ENCODE assay signal across 8 cellular contexts in the genomic region with DNA sequence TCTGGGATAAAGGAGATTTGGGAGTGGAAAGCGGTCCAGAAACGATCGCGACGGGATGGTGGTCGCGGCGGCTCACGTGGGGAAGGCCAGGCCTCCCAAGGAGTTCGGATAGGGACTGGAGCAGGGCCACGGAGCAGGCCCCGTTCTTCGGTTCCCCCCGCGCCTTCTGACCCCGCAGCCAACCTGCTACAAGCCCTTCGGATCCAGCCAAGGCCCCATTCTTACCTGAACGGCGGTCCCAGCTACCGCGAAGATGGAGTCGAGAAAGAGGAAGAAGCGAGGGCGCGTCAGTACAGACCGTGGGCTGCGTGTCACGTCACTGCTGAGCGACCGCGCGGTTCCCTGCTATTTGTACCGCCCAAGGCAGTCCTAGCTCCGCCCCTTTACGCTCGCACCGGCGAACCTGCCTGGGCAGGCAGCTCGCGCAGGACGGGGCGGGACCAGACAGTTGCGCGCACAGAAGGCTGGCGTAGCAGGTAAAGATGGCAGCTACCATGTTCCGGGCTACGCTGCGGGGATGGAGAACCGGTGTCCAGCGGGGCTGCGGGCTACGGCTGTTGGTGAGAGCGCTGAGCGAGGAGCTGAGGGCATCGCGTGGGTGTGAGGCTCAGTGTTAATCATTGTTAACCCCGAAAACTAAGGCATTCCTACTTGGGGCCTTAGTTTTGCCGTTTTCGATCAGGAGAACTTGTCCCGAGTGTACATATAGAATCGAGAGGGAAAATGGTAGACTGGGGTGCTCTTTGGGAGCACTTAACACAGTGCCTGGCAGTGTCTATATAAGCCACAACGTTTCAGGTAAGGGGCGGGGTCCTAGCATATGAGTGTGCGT. TPM values are rescaled to one million over a fixed set of nuclear protein-coding genes. Genes with fewer than 3 reads are reported as not detected.
A peak's percentile ranks its signal among the peaks of the same experiment; 100 is the strongest.
DNase-seq lines count a peak whose midpoint lies in the region; ATAC-seq and TF ChIP-seq lines count a peak whose summit lies in the region.

A gene (minus strand): TSS at position 270 of the 832 bp plus-strand sequence. CDS start 321 bp downstream, outside the sequence.
A gene (plus strand): TSS at position 457 of the 832 bp plus-strand sequence. CDS start 26 bp downstream, at position 483.

- H3K4me2 ChIP-seq in mammary epithelial cell (ENCODE audit: insufficient read depth, low read depth, low read length) (peak within 1 kb of the TSS; percentile 89), smooth muscle cell (peak within 1 kb of the TSS; percentile 94)

- H3K27me3 ChIP-seq in ACC112 (ENCODE audit: insufficient read depth, low read length) (no peaks in the 10 kb centered on the region), WERI-Rb-1 (ENCODE audit: insufficient read depth, low read depth, severe bottlenecking) (no peaks in the 10 kb centered on the region), mammary epithelial cell (ENCODE audit: insufficient read depth, low read length) (no peaks in the 10 kb centered on the region), smooth muscle cell (ENCODE audit: low read depth) (no peaks in the 10 kb centered on the region)

- H2AFZ ChIP-seq in ACC112 (ENCODE audit: low read length, unreplicated experiment) (peak within 1 kb of the TSS; percentile 70), mammary epithelial cell (ENCODE audit: low read depth, low read length) (peak within 1 kb of the TSS; percentile 88), smooth muscle cell (ENCODE audit: low read depth) (peak within 1 kb of the TSS; percentile 26)

- ATAC-seq in GM18870 (IDR thresholded peaks at IDR 0.05; ENCODE audit: unreplicated experiment) (peak; percentile 48), HG03135 (IDR thresholded peaks at IDR 0.05; ENCODE audit: unreplicated experiment) (peak; percentile 65)

- intact Hi-C loops in mammary epithelial cell (cut with micrococcal nuclease), result loop anchor here (1.0 to 2.0 kb wide), 3 partner anchors 11 to 61 kb away; a partner anchor contains a TSS

- TF ChIP-seq CTCF in WERI-Rb-1 (IDR thresholded peaks at IDR 0.05; ENCODE audit: low read depth, low read length), result no peak
- TF ChIP-seq CTCF in mammary epithelial cell (conservative IDR thresholded peaks at IDR 0.05 in 1 of 2, IDR thresholded peaks at IDR 0.05 in 1 of 2; ENCODE audit: extremely low read depth in 1 of 2, insufficient read depth in 1 of 2, low read depth in 1 of 2, low read length in 2 of 2), result no peak
- TF ChIP-seq CTCF in smooth muscle cell (IDR thresholded peaks at IDR 0.05; ENCODE audit: borderline replicate concordance, insufficient read depth, poor library complexity, severe bottlenecking), result no peak

- whole genome bisulfite sequencing in mammary epithelial cell (ENCODE audit: low coverage, missing lambda C conversion rate), result under 1% methylated on average over 22 of the region's 64 CpGs
- 1% methylated on average over 61 of the region's 64 CpGs for WGBS in smooth muscle cell (ENCODE audit: low lambda C conversion rate)

- TSS peak; percentile 70 for BruUV-seq in mammary epithelial cell (replicated peaks; lab: Mats Ljungman, UMichigan)

- H3K4me3 ChIP-seq in ACC112 (ENCODE audit: low read depth, low read length) (peak within 1 kb of the TSS; percentile 100), WERI-Rb-1 (ENCODE audit: low read depth, low read length) (peak within 1 kb of the TSS; percentile 81), mammary epithelial cell (replicated peaks in 1 of 3; ENCODE audit: insufficient read depth in 1 of 3, low read depth in 2 of 3, low read length in 3 of 3) (peak within 1 kb of the TSS; percentile 70 to 95 (median 83)), smooth muscle cell (peak within 1 kb of the TSS; percentile 66)

- in situ Hi-C loops in mammary epithelial cell (cut with MboI; ENCODE audit: low sequenced_read_pairs in 2 of 2), result no loop called here

- dilution Hi-C loops in mammary epithelial cell (cut with HindIII; ENCODE audit: low sequenced_read_pairs), result no loop called here

- peaks cover 13% of the 10 kb centered on the region for H3K4me1 ChIP-seq in ACC112 (ENCODE audit: control insufficient read depth, insufficient read depth, low read length, unreplicated experiment)
- peaks cover 16% of the 10 kb centered on the region for H3K4me1 ChIP-seq in mammary epithelial cell (ENCODE audit: insufficient read depth, low read length)
- H3K4me1 ChIP-seq in smooth muscle cell (ENCODE audit: low read depth), result peaks cover 11% of the 10 kb centered on the region

- CTCF ChIA-PET in mammary epithelial cell (lab: Charles Lee; ENCODE audit: low non-redundant PET), result interaction anchor here (0.6 kb wide), 1 partner anchor 8 kb away, joined by 5 read pairs; no protein-coding TSS in a partner anchor

- peak; percentile 99 for DNase-seq in NCI-H2227 (lab: John Stamatoyannopoulos, UW; ENCODE audit: unreplicated experiment)
- peak; percentile 99 for DNase-seq in WERI-Rb-1
- peak; percentile 97 for DNase-seq in mammary epithelial cell
- DNase-seq in iPS-NIHi11 (ENCODE audit: low spot score), result peak; percentile 95
- DNase-seq in smooth muscle cell (lab: John Stamatoyannopoulos, UW; ENCODE audit: unreplicated experiment), result peak; percentile 78

- peaks cover 49% of the 10 kb centered on the region for H3K79me2 ChIP-seq in ACC112 (ENCODE audit: control insufficient read depth, insufficient read depth, low read length, unreplicated experiment)
- H3K79me2 ChIP-seq in mammary epithelial cell (ENCODE audit: insufficient read depth, low read length), result peaks cover 62% of the 10 kb centered on the region
- H3K79me2 ChIP-seq in smooth muscle cell (ENCODE audit: low read depth), result peaks cover 46% of the 10 kb centered on the region

- H3F3A ChIP-seq in smooth muscle cell (ENCODE audit: low read depth), result peaks cover 30% of the 10 kb centered on the region

- H4K20me1 ChIP-seq in mammary epithelial cell (ENCODE audit: insufficient read depth, low read length) (no peaks in the 10 kb centered on the region), smooth muscle cell (ENCODE audit: low read depth) (no peaks in the 10 kb centered on the region)

- H3K9ac ChIP-seq in mammary epithelial cell (ENCODE audit: insufficient read depth, low read length) (peak within 1 kb of the TSS; percentile 97), smooth muscle cell (ENCODE audit: low read depth) (peak within 1 kb of the TSS; percentile 96)

- H3K27ac ChIP-seq in ACC112 (ENCODE audit: low read depth, low read length), result peak within 1 kb of the TSS; percentile 78
- H3K27ac ChIP-seq in WERI-Rb-1, result peak within 1 kb of the TSS; percentile 90
- peak within 1 kb of the TSS; percentile 90 for H3K27ac ChIP-seq in mammary epithelial cell (ENCODE audit: insufficient read depth, low read depth, low read length)
- H3K27ac ChIP-seq in smooth muscle cell (ENCODE audit: low read depth), result peak within 1 kb of the TSS; percentile 89

- no peaks in the 10 kb centered on the region for H3K9me3 ChIP-seq in WERI-Rb-1 (ENCODE audit: severe bottlenecking)
- no peaks in the 10 kb centered on the region for H3K9me3 ChIP-seq in mammary epithelial cell (replicated peaks; ENCODE audit: insufficient read depth, low read length)
- no peaks in the 10 kb centered on the region for H3K9me3 ChIP-seq in smooth muscle cell (replicated peaks; ENCODE audit: low read depth)

- H3K36me3 ChIP-seq in ACC112 (ENCODE audit: insufficient read depth, low read length) (peaks cover 17% of the 10 kb centered on the region; the same call in 1 of the 2 replicates), WERI-Rb-1 (peaks cover 82% of the 10 kb centered on the region), mammary epithelial cell (ENCODE audit: insufficient read depth, low read length) (peaks cover 37% of the 10 kb centered on the region), smooth muscle cell (ENCODE audit: low read depth) (no peaks in the 10 kb centered on the region)

RNA-seq across cellular contexts. Expression of the first gene that starts in this region (rescaled TPM):
- total RNA-seq in mammary epithelial cell (100 to 1,000 TPM; 107 to 637 TPM), smooth muscle cell (373 and 509 TPM in 2 replicates)
- polyA plus RNA-seq in mammary epithelial cell (428 TPM), smooth muscle cell (537 and 578 TPM in 2 replicates)
- 317 TPM for polyA minus RNA-seq in mammary epithelial cell

RNA-seq across cellular contexts. Expression of the second gene that starts in this region (rescaled TPM):
- total RNA-seq in mammary epithelial cell (10 to 100 TPM; 54.7 to 56.5 TPM), smooth muscle cell (28.2 and 43.0 TPM in 2 replicates)
- polyA plus RNA-seq in mammary epithelial cell (64.7 TPM), smooth muscle cell (53.2 and 55.4 TPM in 2 replicates)
- 52.3 TPM for polyA minus RNA-seq in mammary epithelial cell

Comparison
In these comparisons a context has a peak if more than half of its experiments do, and no peak if none do; other contexts are left out.
1. Peak in every context shown above with its lines: DNase-seq, ATAC-seq, H3K4me3 ChIP-seq and H3K27ac ChIP-seq.
2. H2AFZ ChIP-seq: peak in every context shown above with its lines; median percentile 88 in mammary epithelial cell; 70 in ACC112; 26 in smooth muscle cell.